23 cellular contexts compared by ENCODE assay signal in genomic region chr19:48821633-48822032, GRCh38. TPM values are rescaled to one million over a fixed set of nuclear protein-coding genes. Genes with fewer than 3 reads are reported as not detected.
A peak's percentile ranks its signal among the peaks of the same experiment; 100 is the strongest.
DNase-seq lines count a peak whose midpoint lies in the region; ATAC-seq, FAIRE-seq and TF ChIP-seq lines count a peak whose summit lies in the region.
"Had no signal": no experiment of that assay in that cellular context is flagged by ENCODE, and none has a peak within 500 bp of the region (broad histone marks: within the 10 kb centered on the region; RNA-seq: fewer than 3 reads in every experiment).

No MANE protein-coding gene starts in this region.

- H4K20me1 ChIP-seq in HepG2 (ENCODE audit: insufficient read depth, low read length), result no peaks in the 10 kb centered on the region

- DNase-seq in HepG2 (ENCODE audit: low spot score), result no peak
- DNase-seq in right lobe of liver, result no peak
- no peak for DNase-seq in Panc1 (ENCODE audit: low read depth, low spot score)
- no peak for DNase-seq in bronchial epithelial cell (ENCODE audit: low read depth)
- DNase-seq in hepatic stellate cell (ENCODE audit: low spot score), result no peak
- DNase-seq in GM10248 (ENCODE audit: extremely low spot score), result no peak
- DNase-seq in tibial nerve (ENCODE audit: low spot score in 2 of 2), result no peak
- no peak for DNase-seq in AG08396 (ENCODE audit: low spot score)
- DNase-seq: AML-193; BE2C; CD4-positive, alpha-beta T cell; CD8-positive, alpha-beta memory T cell; DMS53; DMS79 treated with DMSO at 0.1 percent for 48 hours; GF-D8 had no signal

- no peak for TF ChIP-seq CTCF in HepG2 (CRISPR knock-in tag; IDR thresholded peaks at IDR 0.05)
- TF ChIP-seq CTCF in right lobe of liver (IDR thresholded peaks at IDR 0.05), result no peak
- no peak for TF ChIP-seq CTCF in Panc1 (IDR thresholded peaks at IDR 0.05)
- no peak for TF ChIP-seq CTCF in bronchial epithelial cell (IDR thresholded peaks at IDR 0.05; ENCODE audit: insufficient read depth, low read length, severe bottlenecking)
- no peak for TF ChIP-seq CTCF in GM10248 (IDR thresholded peaks at IDR 0.05; ENCODE audit: control extremely low read depth, extremely low read depth, low read depth, missing control alignments)
- TF ChIP-seq CTCF in tibial nerve (IDR thresholded peaks at IDR 0.05), result no peak

- H3K27me3 ChIP-seq in HepG2 (ENCODE audit: control insufficient read depth in 1 of 2, insufficient read depth in 2 of 2, low read length in 2 of 2) (no peaks in the 10 kb centered on the region), right lobe of liver (no peaks in the 10 kb centered on the region), Panc1 (ENCODE audit: control insufficient read depth, insufficient read depth, low read length) (no peaks in the 10 kb centered on the region), bronchial epithelial cell (ENCODE audit: control insufficient read depth, insufficient read depth, low read length) (no peaks in the 10 kb centered on the region), tibial nerve (no peaks in the 10 kb centered on the region)
- H3K27me3 ChIP-seq: BE2C; BLaER1 treated with 17β-estradiol and CSF1 and Interleukin-3, amounts not matched to agents 10 nM and 100 nM had no signal

- POLR2A ChIA-PET in HepG2 (lab: Yijun Ruan, JAX), result no interaction called here
- POLR2A ChIA-PET in Panc1 (lab: Charles Lee), result no interaction called here
- POLR2A ChIA-PET in GM10248 (lab: Yijun Ruan, JAX), result interaction anchor here (0.5 kb wide), 1 partner anchor 8 kb away, joined by 5 read pairs; no protein-coding TSS in a partner anchor

- no peak overlapping the region for H3K9ac ChIP-seq in HepG2 (ENCODE audit: insufficient read depth, low read depth, low read length)
- H3K9ac ChIP-seq: BLaER1 treated with 17β-estradiol and CSF1 and Interleukin-3, amounts not matched to agents 10 nM and 100 nM had no signal

- ATAC-seq in HepG2 (no peak), right lobe of liver (no peak), Panc1 (no peak)
- ATAC-seq: GM23338 had no signal

- no peak overlapping the region for H3K4me3 ChIP-seq in HepG2 (replicated peaks in 1 of 3; ENCODE audit: insufficient read depth in 1 of 3, low read depth in 2 of 3, low read length in 3 of 3)
- no peak overlapping the region for H3K4me3 ChIP-seq in right lobe of liver
- no peak overlapping the region for H3K4me3 ChIP-seq in Panc1 (ENCODE audit: low read depth in 2 of 2, low read length in 2 of 2)
- H3K4me3 ChIP-seq in bronchial epithelial cell (ENCODE audit: low read depth, low read length), result no peak overlapping the region
- no peak overlapping the region for H3K4me3 ChIP-seq in tibial nerve
- H3K4me3 ChIP-seq: BLaER1 treated with 17β-estradiol and CSF1 and Interleukin-3, amounts not matched to agents 10 nM and 100 nM; GM23338; HAP-1 had no signal

- no peaks in the 10 kb centered on the region for H3K36me3 ChIP-seq in HepG2 (replicated peaks in 1 of 2; ENCODE audit: control insufficient read depth in 1 of 2, insufficient read depth in 2 of 2, low read length in 2 of 2)
- H3K36me3 ChIP-seq in right lobe of liver, result no peaks in the 10 kb centered on the region
- H3K36me3 ChIP-seq in Panc1 (ENCODE audit: control insufficient read depth, insufficient read depth, low read length), result no peaks in the 10 kb centered on the region
- H3K36me3 ChIP-seq in bronchial epithelial cell (ENCODE audit: control insufficient read depth, insufficient read depth, low read length), result no peaks in the 10 kb centered on the region
- peaks cover 0 to 42% (median 0%) of the 10 kb centered on the region in 3 donors for H3K36me3 ChIP-seq in tibial nerve
- H3K36me3 ChIP-seq: BE2C, HAP-1 had no signal

- WGBS in HepG2 (ENCODE audit: low lambda C conversion rate), result 94% methylated on average over 5 of the region's 5 CpGs
- WGBS in right lobe of liver (ENCODE audit: insufficient coverage, low coverage, low lambda C conversion rate, missing lambda C conversion rate), result 90% methylated on average over 5 of the region's 5 CpGs
- WGBS in tibial nerve, 2 donors, result 84 to 94% methylated on average over 5 of the region's 5 CpGs

- CTCF ChIA-PET in HepG2 (lab: Yijun Ruan, JAX; ENCODE audit: low intra/inter-chr PET ratio, low total read pairs) (no interaction called here), Panc1 (lab: Charles Lee) (no interaction called here), GM10248 (lab: Yijun Ruan, JAX) (interaction anchor here (1.1 to 1.9 kb wide), 2 partner anchors 21 to 26 kb away, joined by 3 to 6 read pairs; no protein-coding TSS in a partner anchor)

- TF ChIP-seq RAD21 in HepG2 (CRISPR knock-in tag; IDR thresholded peaks at IDR 0.05), result no peak

- intact Hi-C loops in HepG2 (cut with micrococcal nuclease; ENCODE audit: unreplicated experiment), result no loop called here
- intact Hi-C loops in right lobe of liver (cut with DNase I), result no loop called here
- intact Hi-C loops in Panc1 (cut with micrococcal nuclease; ENCODE audit: unreplicated experiment), result no loop called here

- H3K4me1 ChIP-seq in HepG2 (ENCODE audit: insufficient read depth, low read length) (peaks cover 31% of the 10 kb centered on the region), right lobe of liver (peaks cover 0 to 39% (median 14%) of the 10 kb centered on the region in 4 donors), Panc1 (ENCODE audit: control insufficient read depth, insufficient read depth, low read length) (no peaks in the 10 kb centered on the region), tibial nerve (peaks cover 0 to 21% (median 11%) of the 10 kb centered on the region in 4 donors)
- H3K4me1 ChIP-seq: BE2C had no signal

- no peaks in the 10 kb centered on the region for H3K79me2 ChIP-seq in HepG2 (ENCODE audit: insufficient read depth, low read length)

- H3K9me3 ChIP-seq in HepG2 (ENCODE audit: low read length) (0 out of 2 replicates have a peak, but pooled peaks cover 7% of the 10 kb centered on the region), right lobe of liver (no peaks in the 10 kb centered on the region), Panc1 (ENCODE audit: control insufficient read depth, insufficient read depth, low read depth, low read length) (no peaks in the 10 kb centered on the region), tibial nerve (no peaks in the 10 kb centered on the region)
- H3K9me3 ChIP-seq: BE2C, HAP-1 had no signal

- FAIRE-seq in HepG2 (lab: Jason Lieb, UNC), result no peak
- peak; percentile 32 for FAIRE-seq in bronchial epithelial cell (lab: Jason Lieb, UNC)
- FAIRE-seq: A204.1, GM18507, H54 had no signal

- H3K4me2 ChIP-seq in HepG2 (ENCODE audit: low read depth, low read length), result no peak overlapping the region
- H3K4me2 ChIP-seq: BLaER1 treated with 17β-estradiol and CSF1 and Interleukin-3, amounts not matched to agents 10 nM and 100 nM; GM23338 had no signal

- H3K27ac ChIP-seq in HepG2 (ENCODE audit: extremely low read length, insufficient read depth, low read length) (no peak overlapping the region), right lobe of liver (no peak overlapping the region), Panc1 (ENCODE audit: low read length) (no peak overlapping the region), tibial nerve (no peak overlapping the region)
- H3K27ac ChIP-seq: 22Rv1; BLaER1 treated with 17β-estradiol and CSF1 and Interleukin-3, amounts not matched to agents 10 nM and 100 nM had no signal

- in situ Hi-C loops in HepG2 (cut with HindIII; ENCODE audit: extremely low pct_ligation_motif_present, low pct_unique_long_range_greater_than_20kb), result no loop called here
- in situ Hi-C loops in Panc1 (cut with HindIII; ENCODE audit: low pct_unique_long_range_greater_than_20kb, low sequenced_read_pairs), result no loop called here

- TF ChIP-seq POLR2A in HepG2 (IDR thresholded peaks at IDR 0.05; ENCODE audit: insufficient read depth in 1 of 2, low read depth in 2 of 2, low read length in 2 of 2) (no peak), right lobe of liver (IDR thresholded peaks at IDR 0.05) (no peak), tibial nerve (IDR thresholded peaks at IDR 0.05) (no peak)

- no TSS peak for BruUV-seq in HepG2 (replicated peaks; lab: Mats Ljungman, UMichigan)
- BruUV-seq in Panc1 (replicated peaks; lab: Mats Ljungman, UMichigan), result TSS peak; percentile 62

- no peak overlapping the region for H2AFZ ChIP-seq in HepG2 (ENCODE audit: low read length)
- H2AFZ ChIP-seq: GM23338 had no signal

- no peak for TF ChIP-seq EP300 in HepG2 (IDR thresholded peaks at IDR 0.05; ENCODE audit: low read depth in 2 of 2, low read length in 2 of 2)
- TF ChIP-seq EP300 in HepG2 (CRISPR knock-in tag; IDR thresholded peaks at IDR 0.05; ENCODE audit: borderline replicate concordance), result no peak
- no peak for TF ChIP-seq EP300 in tibial nerve (IDR thresholded peaks at IDR 0.05)

RNA-seq across cellular contexts. Expression of gene BCAT2, which starts 10.8 kb away (rescaled TPM):
- total RNA-seq in HepG2 (2016; rRNA removed; fragmentation: Illumina TruSeq; extraction: Trizol) (2.3 and 2.5 TPM in 2 replicates), right lobe of liver (10 to 100 TPM in 4 of 6 experiments, 1 to 10 TPM in 2; 8.9 to 48.3 (median 12.5) TPM), Panc1 (2021; ENCODE audit: unreplicated experiment) (34.6 TPM), bronchial epithelial cell (14.0 and 21.3 TPM in 2 replicates), tibial nerve (100 to 1,000 TPM in 1 of 4 donors, 10 to 100 TPM in 3; 75.8 to 108 (median 88.3) TPM)
- total RNA-seq in HepG2 (2016; cell fraction: cytosol; rRNA removed; fragmentation: Illumina TruSeq; extraction: Trizol; ENCODE audit: low read depth), result 3.4 and 4.0 TPM in 2 replicates
- 1.8 and 2.8 TPM in 2 replicates for total RNA-seq in HepG2 (2016; cell fraction: insoluble cytoplasmic fraction; rRNA removed; fragmentation: Illumina TruSeq; extraction: Trizol)
- 4.9 and 6.9 TPM in 2 replicates for total RNA-seq in HepG2 (2016; cell fraction: membrane; rRNA removed; fragmentation: Illumina TruSeq; extraction: Trizol)
- total RNA-seq in HepG2 (2016; cell fraction: nucleus; rRNA removed; fragmentation: Illumina TruSeq; extraction: Trizol), result 2.2 and 2.5 TPM in 2 replicates
- 3.6 TPM in 2 replicates for polyA plus RNA-seq in HepG2 (2011; rRNA removed)
- 2.4 and 3.8 TPM in 2 replicates for polyA plus RNA-seq in HepG2 (2011; cell fraction: cytosol; rRNA removed)
- polyA plus RNA-seq in HepG2 (2011; cell fraction: nucleus; rRNA removed), result 4.8 and 5.7 TPM in 2 replicates
- polyA plus RNA-seq in HepG2 (2012), result 4.0 and 5.0 TPM in 2 replicates
- 4.8 and 6.1 TPM in 2 replicates for polyA plus RNA-seq in HepG2 (2016; cell fraction: cytosol; fragmentation: Illumina TruSeq; extraction: Trizol; ENCODE audit: low read depth)
- polyA plus RNA-seq in HepG2 (2016; cell fraction: insoluble cytoplasmic fraction; fragmentation: Illumina TruSeq; extraction: Trizol; ENCODE audit: low read depth), result 2.6 and 3.5 TPM in 2 replicates
- polyA plus RNA-seq in HepG2 (2016; cell fraction: membrane; fragmentation: Illumina TruSeq; extraction: Trizol; ENCODE audit: low read depth), result 6.4 and 7.9 TPM in 2 replicates
- polyA plus RNA-seq in HepG2 (2016; cell fraction: nucleus; fragmentation: Illumina TruSeq; extraction: Trizol; ENCODE audit: insufficient read depth, low read depth), result 2.4 and 5.2 TPM in 2 replicates
- polyA minus RNA-seq in HepG2 (2011; rRNA and poly(A)+ RNA removed; ENCODE audit: low replicate concordance), result 4.1 and 65.2 TPM in 2 replicates
- 1.6 and 1.9 TPM in 2 replicates for polyA minus RNA-seq in HepG2 (2011; cell fraction: cytosol; rRNA and poly(A)+ RNA removed)
- polyA minus RNA-seq in HepG2 (2011; cell fraction: nucleus; rRNA and poly(A)+ RNA removed), result 1.6 and 2.3 TPM in 2 replicates
- 49.2 TPM for polyA plus RNA-seq in Panc1 (2012; ENCODE audit: insufficient read length)

RNA-seq across cellular contexts. Expression of gene HSD17B14, which starts 14.7 kb away (rescaled TPM):
- total RNA-seq in HepG2 (2016; rRNA removed; fragmentation: Illumina TruSeq; extraction: Trizol) (0.53 and 0.58 TPM in 2 replicates), right lobe of liver (10 to 100 TPM in 4 of 6 experiments, 1 to 10 TPM in 2; 3.5 to 78.0 (median 15.7) TPM), Panc1 (2021; ENCODE audit: unreplicated experiment) (20.8 TPM), bronchial epithelial cell (1.3 and 1.9 TPM in 2 replicates), tibial nerve (10 to 100 TPM; 20.1 to 34.5 (median 26.3) TPM)
- 0.44 TPM in 1 of 2 replicates, not detected in the other for total RNA-seq in HepG2 (2016; cell fraction: cytosol; rRNA removed; fragmentation: Illumina TruSeq; extraction: Trizol; ENCODE audit: low read depth)
- 0.64 and 0.97 TPM in 2 replicates for total RNA-seq in HepG2 (2016; cell fraction: insoluble cytoplasmic fraction; rRNA removed; fragmentation: Illumina TruSeq; extraction: Trizol)
- 0.34 and 0.49 TPM in 2 replicates for total RNA-seq in HepG2 (2016; cell fraction: membrane; rRNA removed; fragmentation: Illumina TruSeq; extraction: Trizol)
- total RNA-seq in HepG2 (2016; cell fraction: nucleus; rRNA removed; fragmentation: Illumina TruSeq; extraction: Trizol), result not detected in 2 replicates
- polyA plus RNA-seq in HepG2 (2011; rRNA removed), result 1.2 and 1.8 TPM in 2 replicates
- polyA plus RNA-seq in HepG2 (2011; cell fraction: cytosol; rRNA removed), result 1.4 and 1.5 TPM in 2 replicates
- 3.6 and 4.3 TPM in 2 replicates for polyA plus RNA-seq in HepG2 (2011; cell fraction: nucleus; rRNA removed)
- 0.72 and 0.89 TPM in 2 replicates for polyA plus RNA-seq in HepG2 (2012)
- polyA plus RNA-seq in HepG2 (2016; cell fraction: cytosol; fragmentation: Illumina TruSeq; extraction: Trizol; ENCODE audit: low read depth), result 0.35 and 0.58 TPM in 2 replicates
- 1.1 TPM in 2 replicates for polyA plus RNA-seq in HepG2 (2016; cell fraction: insoluble cytoplasmic fraction; fragmentation: Illumina TruSeq; extraction: Trizol; ENCODE audit: low read depth)
- polyA plus RNA-seq in HepG2 (2016; cell fraction: membrane; fragmentation: Illumina TruSeq; extraction: Trizol; ENCODE audit: low read depth), result 0.64 and 0.69 TPM in 2 replicates
- 0.97 and 0.98 TPM in 2 replicates for polyA plus RNA-seq in HepG2 (2016; cell fraction: nucleus; fragmentation: Illumina TruSeq; extraction: Trizol; ENCODE audit: insufficient read depth, low read depth)
- 0.33 and 0.62 TPM in 2 replicates for polyA minus RNA-seq in HepG2 (2011; rRNA and poly(A)+ RNA removed; ENCODE audit: low replicate concordance)
- polyA minus RNA-seq in HepG2 (2011; cell fraction: cytosol; rRNA and poly(A)+ RNA removed), result not detected in 2 replicates
- 0.77 and 2.0 TPM in 2 replicates for polyA minus RNA-seq in HepG2 (2011; cell fraction: nucleus; rRNA and poly(A)+ RNA removed)
- 44.5 TPM for polyA plus RNA-seq in Panc1 (2012; ENCODE audit: insufficient read length)
- polyA plus RNA-seq: CD14-positive monocyte had no signal

RNA-seq across cellular contexts. Expression of gene PLEKHA4, which starts 46.8 kb away (rescaled TPM):
- 4.3 and 6.0 TPM in 2 replicates for total RNA-seq in HepG2 (2016; rRNA removed; fragmentation: Illumina TruSeq; extraction: Trizol)
- total RNA-seq in HepG2 (2016; cell fraction: cytosol; rRNA removed; fragmentation: Illumina TruSeq; extraction: Trizol; ENCODE audit: low read depth), result 3.7 and 5.1 TPM in 2 replicates
- total RNA-seq in HepG2 (2016; cell fraction: insoluble cytoplasmic fraction; rRNA removed; fragmentation: Illumina TruSeq; extraction: Trizol), result 3.0 and 5.6 TPM in 2 replicates
- total RNA-seq in HepG2 (2016; cell fraction: membrane; rRNA removed; fragmentation: Illumina TruSeq; extraction: Trizol), result 4.6 and 5.1 TPM in 2 replicates
- total RNA-seq in HepG2 (2016; cell fraction: nucleus; rRNA removed; fragmentation: Illumina TruSeq; extraction: Trizol), result 5.1 and 5.4 TPM in 2 replicates
- polyA plus RNA-seq in HepG2 (2011; rRNA removed), result 4.8 and 6.0 TPM in 2 replicates
- 2.3 and 4.7 TPM in 2 replicates for polyA plus RNA-seq in HepG2 (2011; cell fraction: cytosol; rRNA removed)
- 16.9 and 18.5 TPM in 2 replicates for polyA plus RNA-seq in HepG2 (2011; cell fraction: nucleus; rRNA removed)
- polyA plus RNA-seq in HepG2 (2012), result 3.4 TPM in 2 replicates
- polyA plus RNA-seq in HepG2 (2016; cell fraction: cytosol; fragmentation: Illumina TruSeq; extraction: Trizol; ENCODE audit: low read depth), result 1.3 and 2.3 TPM in 2 replicates
- 5.4 and 7.3 TPM in 2 replicates for polyA plus RNA-seq in HepG2 (2016; cell fraction: insoluble cytoplasmic fraction; fragmentation: Illumina TruSeq; extraction: Trizol; ENCODE audit: low read depth)
- 3.8 and 5.1 TPM in 2 replicates for polyA plus RNA-seq in HepG2 (2016; cell fraction: membrane; fragmentation: Illumina TruSeq; extraction: Trizol; ENCODE audit: low read depth)
- 11.7 and 12.4 TPM in 2 replicates for polyA plus RNA-seq in HepG2 (2016; cell fraction: nucleus; fragmentation: Illumina TruSeq; extraction: Trizol; ENCODE audit: insufficient read depth, low read depth)
- 0.70 and 1.2 TPM in 2 replicates for polyA minus RNA-seq in HepG2 (2011; rRNA and poly(A)+ RNA removed; ENCODE audit: low replicate concordance)
- 3.6 TPM in 2 replicates for polyA minus RNA-seq in HepG2 (2011; cell fraction: cytosol; rRNA and poly(A)+ RNA removed)
- 1.7 and 3.1 TPM in 2 replicates for polyA minus RNA-seq in HepG2 (2011; cell fraction: nucleus; rRNA and poly(A)+ RNA removed)
- 10 to 100 TPM in 4 of 6 experiments, 1 to 10 TPM in 2; 5.7 to 25.6 (median 12.0) TPM for total RNA-seq in right lobe of liver
- 4.2 TPM for total RNA-seq in Panc1 (2021; ENCODE audit: unreplicated experiment)
- polyA plus RNA-seq in Panc1 (2012; ENCODE audit: insufficient read length), result 4.4 TPM
- total RNA-seq in bronchial epithelial cell, result 0.79 and 2.2 TPM in 2 replicates
- total RNA-seq in tibial nerve, result 100 to 1,000 TPM; 211 to 444 (median 282) TPM

RNA-seq across cellular contexts. Expression of gene PPP1R15A, which starts 50.6 kb away (rescaled TPM):
- total RNA-seq in HepG2 (2016; rRNA removed; fragmentation: Illumina TruSeq; extraction: Trizol), result 7.8 and 18.5 TPM in 2 replicates
- total RNA-seq in HepG2 (2016; cell fraction: cytosol; rRNA removed; fragmentation: Illumina TruSeq; extraction: Trizol; ENCODE audit: low read depth), result 7.7 and 7.9 TPM in 2 replicates
- 6.4 and 19.6 TPM in 2 replicates for total RNA-seq in HepG2 (2016; cell fraction: insoluble cytoplasmic fraction; rRNA removed; fragmentation: Illumina TruSeq; extraction: Trizol)
- 5.7 and 6.5 TPM in 2 replicates for total RNA-seq in HepG2 (2016; cell fraction: membrane; rRNA removed; fragmentation: Illumina TruSeq; extraction: Trizol)
- 25.9 and 29.7 TPM in 2 replicates for total RNA-seq in HepG2 (2016; cell fraction: nucleus; rRNA removed; fragmentation: Illumina TruSeq; extraction: Trizol)
- polyA plus RNA-seq in HepG2 (2011; rRNA removed), result 15.2 and 15.6 TPM in 2 replicates
- polyA plus RNA-seq in HepG2 (2011; cell fraction: cytosol; rRNA removed), result 10.5 and 12.8 TPM in 2 replicates
- polyA plus RNA-seq in HepG2 (2011; cell fraction: nucleus; rRNA removed), result 28.4 and 34.0 TPM in 2 replicates
- polyA plus RNA-seq in HepG2 (2012), result 12.6 and 18.1 TPM in 2 replicates
- 2.1 and 2.4 TPM in 2 replicates for polyA plus RNA-seq in HepG2 (2016; cell fraction: cytosol; fragmentation: Illumina TruSeq; extraction: Trizol; ENCODE audit: low read depth)
- polyA plus RNA-seq in HepG2 (2016; cell fraction: insoluble cytoplasmic fraction; fragmentation: Illumina TruSeq; extraction: Trizol; ENCODE audit: low read depth), result 8.2 and 10.1 TPM in 2 replicates
- polyA plus RNA-seq in HepG2 (2016; cell fraction: membrane; fragmentation: Illumina TruSeq; extraction: Trizol; ENCODE audit: low read depth), result 3.9 and 4.1 TPM in 2 replicates
- polyA plus RNA-seq in HepG2 (2016; cell fraction: nucleus; fragmentation: Illumina TruSeq; extraction: Trizol; ENCODE audit: insufficient read depth, low read depth), result 36.9 and 39.2 TPM in 2 replicates
- 12.5 and 17.7 TPM in 2 replicates for polyA minus RNA-seq in HepG2 (2011; rRNA and poly(A)+ RNA removed; ENCODE audit: low replicate concordance)
- polyA minus RNA-seq in HepG2 (2011; cell fraction: cytosol; rRNA and poly(A)+ RNA removed), result 9.8 and 12.8 TPM in 2 replicates
- 34.6 and 36.1 TPM in 2 replicates for polyA minus RNA-seq in HepG2 (2011; cell fraction: nucleus; rRNA and poly(A)+ RNA removed)
- total RNA-seq in right lobe of liver, result 10 to 100 TPM in 4 of 6 experiments, 1 to 10 TPM in 2; 4.5 to 25.6 (median 12.2) TPM
- total RNA-seq in Panc1 (2021; ENCODE audit: unreplicated experiment), result 27.1 TPM
- polyA plus RNA-seq in Panc1 (2012; ENCODE audit: insufficient read length), result 21.8 TPM
- total RNA-seq in bronchial epithelial cell, result 118 and 168 TPM in 2 replicates
- 100 to 1,000 TPM in 2 of 4 donors, 10 to 100 TPM in 2; 81.0 to 171 (median 101) TPM for total RNA-seq in tibial nerve

Comparison
In these comparisons a context has a peak if more than half of its experiments do, and no peak if none do; other contexts are left out.
1. RNA of gene PLEKHA4, which starts 46.8 kb away (total RNA-seq): 211 to 444 TPM in tibial nerve; 5.7 to 25.6 TPM in right lobe of liver, 3.0 to 6.0 TPM in HepG2, 4.2 TPM in Panc1 (single experiment) and 0.79 to 2.2 TPM in bronchial epithelial cell; every median in the first group is over 4 times any median in the second.